In the genomic region with DNA sequence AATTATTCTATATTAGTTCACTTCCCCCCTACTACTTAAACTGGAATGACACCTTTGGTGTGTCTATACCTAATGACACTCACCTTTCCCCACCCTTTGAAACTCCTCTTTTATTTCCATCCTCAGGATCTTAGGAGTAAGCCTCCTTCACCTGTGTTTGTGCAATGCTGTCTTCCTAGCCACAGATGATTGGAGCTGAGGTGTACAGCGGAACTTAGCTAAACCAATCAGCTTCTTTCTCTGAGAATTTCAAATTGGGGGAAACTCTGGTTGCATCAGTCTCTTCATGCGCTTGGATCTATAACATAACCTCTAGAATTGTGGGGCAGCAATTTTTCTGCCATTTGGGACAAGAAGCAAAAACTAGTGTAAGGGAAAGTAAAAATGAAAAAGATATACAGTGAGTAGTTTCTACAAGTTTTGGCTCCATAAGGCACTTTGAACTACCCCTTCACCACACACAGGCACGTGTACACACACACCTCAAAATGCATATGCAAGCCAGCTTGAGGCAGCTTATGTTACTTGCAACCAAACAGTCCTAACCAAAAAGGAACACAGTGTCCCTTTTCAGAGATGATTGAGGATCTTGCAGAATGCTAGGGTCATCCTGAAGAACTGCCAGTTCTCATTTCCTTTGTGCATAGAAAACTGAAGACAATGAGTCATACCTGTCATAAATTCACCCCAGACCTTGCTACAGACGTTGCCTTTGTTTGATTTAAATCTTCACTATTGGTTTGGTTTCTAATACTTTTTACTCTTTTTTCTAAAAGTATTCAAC, we compare ENCODE assay signal across 8 cellular contexts. TPM values are rescaled to one million over a fixed set of nuclear protein-coding genes. Genes with fewer than 3 reads are reported as not detected.
A peak's percentile ranks its signal among the peaks of the same experiment; 100 is the strongest.
DNase-seq lines count a peak whose midpoint lies in the region; ATAC-seq and TF ChIP-seq lines count a peak whose summit lies in the region.

No MANE protein-coding gene starts in this region.

- peak; percentile 83 for ATAC-seq in GM18868 (IDR thresholded peaks at IDR 0.05; ENCODE audit: unreplicated experiment)
- peak; percentile 79 for ATAC-seq in HG03025 (IDR thresholded peaks at IDR 0.05; ENCODE audit: low FRiP score, unreplicated experiment)
- ATAC-seq in GM19467 (IDR thresholded peaks at IDR 0.05; ENCODE audit: unreplicated experiment) = no peak

- H3K27me3 ChIP-seq in smooth muscle cell (ENCODE audit: low read depth) = peaks cover 5% of the 10 kb centered on the region
- H3K27me3 ChIP-seq in colonic mucosa = no peaks in the 10 kb centered on the region

- no peaks in the 10 kb centered on the region for H3K36me3 ChIP-seq in smooth muscle cell (ENCODE audit: low read depth)
- H3K36me3 ChIP-seq in colonic mucosa = no peaks in the 10 kb centered on the region

- H4K20me1 ChIP-seq in smooth muscle cell (ENCODE audit: low read depth) = no peaks in the 10 kb centered on the region

- H2AFZ ChIP-seq in smooth muscle cell (ENCODE audit: low read depth) = no peak overlapping the region

- H3K27ac ChIP-seq in smooth muscle cell (ENCODE audit: low read depth) (no peak overlapping the region), colonic mucosa (no peak overlapping the region)

- DNase-seq in SW480 (ENCODE audit: low spot score) = peak; percentile 38
- peak; percentile 48 for DNase-seq in non-pigmented ciliary epithelial cell (ENCODE audit: low read depth)
- no peak for DNase-seq in smooth muscle cell (lab: John Stamatoyannopoulos, UW; ENCODE audit: unreplicated experiment)
- DNase-seq in NCI-H345 (lab: John Stamatoyannopoulos, UW) = no peak
- DNase-seq in colonic mucosa = no peak

- H3F3A ChIP-seq in smooth muscle cell (ENCODE audit: low read depth) = no peaks in the 10 kb centered on the region

- TF ChIP-seq CTCF in smooth muscle cell (IDR thresholded peaks at IDR 0.05; ENCODE audit: borderline replicate concordance, insufficient read depth, poor library complexity, severe bottlenecking) = no peak
- TF ChIP-seq CTCF in colonic mucosa (IDR thresholded peaks at IDR 0.05) = no peak

- H3K4me2 ChIP-seq in smooth muscle cell = no peak overlapping the region

- H3K9ac ChIP-seq in smooth muscle cell (ENCODE audit: low read depth) (no peak overlapping the region), colonic mucosa (ENCODE audit: low read depth in 2 of 2, low read length in 2 of 2) (no peak overlapping the region)

- no peaks in the 10 kb centered on the region for H3K9me3 ChIP-seq in smooth muscle cell (replicated peaks; ENCODE audit: low read depth)
- H3K9me3 ChIP-seq in colonic mucosa = no peaks in the 10 kb centered on the region

- intact Hi-C loops in colonic mucosa (cut with DNase I) = no loop called here

- H3K4me1 ChIP-seq in smooth muscle cell (ENCODE audit: low read depth) (no peaks in the 10 kb centered on the region), colonic mucosa (no peaks in the 10 kb centered on the region)

- H3K4me3 ChIP-seq in smooth muscle cell (no peak overlapping the region), colonic mucosa (no peak overlapping the region)

- no peaks in the 10 kb centered on the region for H3K79me2 ChIP-seq in smooth muscle cell (ENCODE audit: low read depth)

- WGBS in smooth muscle cell (ENCODE audit: low lambda C conversion rate) = 39% methylated on average over 4 of the region's 4 CpGs

RNA-seq across cellular contexts. Expression of a gene that starts 36.0 kb away (rescaled TPM):
- total RNA-seq in smooth muscle cell (6.1 and 9.0 TPM in 2 replicates), colonic mucosa (1 to 10 TPM; 1.9 to 2.9 TPM)
- polyA plus RNA-seq in smooth muscle cell = 8.4 and 10.0 TPM in 2 replicates

Comparison
In these comparisons a context has a peak if more than half of its experiments do, and no peak if none do; other contexts are left out.
1. DNase-seq: peak in SW480 (single experiment) and non-pigmented ciliary epithelial cell (single experiment); none in smooth muscle cell (single experiment), NCI-H345 (single experiment) and colonic mucosa (single experiment).